1 cellular context compared by ENCODE assay signal in the genomic region with DNA sequence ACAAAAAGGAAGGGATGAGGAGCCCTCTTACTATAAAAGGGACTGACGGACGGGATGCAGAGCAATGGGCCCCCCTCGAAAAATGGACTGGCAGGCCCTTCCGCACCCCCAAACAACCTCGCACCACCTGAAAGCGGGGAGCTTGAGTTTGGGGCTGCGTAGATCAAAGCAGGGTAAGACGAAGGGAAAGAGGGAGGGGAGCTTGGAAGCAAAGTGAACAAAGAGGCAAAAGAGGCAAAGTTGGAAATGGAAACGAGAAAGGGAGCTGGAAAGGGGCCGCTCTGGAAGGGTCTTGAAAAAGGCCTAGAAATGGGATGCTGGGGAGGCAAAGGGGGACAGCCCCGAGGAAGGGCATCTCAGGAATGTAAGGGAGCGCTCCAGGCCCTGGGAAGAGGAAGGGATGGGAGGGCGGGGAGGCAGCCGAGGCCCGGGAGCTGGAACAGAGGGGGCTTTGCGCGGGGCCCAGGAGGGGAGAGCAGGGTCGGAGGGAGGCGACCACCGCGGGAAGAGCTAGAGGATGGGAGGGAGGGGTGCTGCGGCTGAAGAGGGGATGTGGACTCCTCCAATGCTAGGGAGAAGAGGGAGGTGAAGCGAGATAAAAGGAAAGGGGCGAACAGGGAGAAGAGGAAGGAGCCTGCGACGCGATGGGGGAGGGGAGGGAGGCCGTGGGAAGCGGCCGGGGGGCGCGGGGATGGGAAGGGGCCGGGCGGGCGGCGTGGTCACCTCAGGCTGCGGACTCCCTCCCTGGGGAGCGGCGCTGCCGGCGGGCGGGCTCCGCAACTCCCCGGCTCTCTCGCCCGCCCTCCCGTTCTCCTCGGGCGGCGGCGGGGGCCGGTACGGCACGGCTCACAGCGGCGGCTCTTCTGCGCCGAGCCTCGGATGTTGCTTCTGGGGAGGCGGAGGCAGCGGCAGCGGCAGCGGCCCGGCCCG.
TF ChIP-seq lines count a peak whose summit lies in the region.

No MANE protein-coding gene starts in this region.

TF ChIP-seq in HEK293, 187 proteins besides CTCF, POLR2A, EP300 and RAD21 (continued from another document and continues in another):
- TF ChIP-seq, protein P1, sequence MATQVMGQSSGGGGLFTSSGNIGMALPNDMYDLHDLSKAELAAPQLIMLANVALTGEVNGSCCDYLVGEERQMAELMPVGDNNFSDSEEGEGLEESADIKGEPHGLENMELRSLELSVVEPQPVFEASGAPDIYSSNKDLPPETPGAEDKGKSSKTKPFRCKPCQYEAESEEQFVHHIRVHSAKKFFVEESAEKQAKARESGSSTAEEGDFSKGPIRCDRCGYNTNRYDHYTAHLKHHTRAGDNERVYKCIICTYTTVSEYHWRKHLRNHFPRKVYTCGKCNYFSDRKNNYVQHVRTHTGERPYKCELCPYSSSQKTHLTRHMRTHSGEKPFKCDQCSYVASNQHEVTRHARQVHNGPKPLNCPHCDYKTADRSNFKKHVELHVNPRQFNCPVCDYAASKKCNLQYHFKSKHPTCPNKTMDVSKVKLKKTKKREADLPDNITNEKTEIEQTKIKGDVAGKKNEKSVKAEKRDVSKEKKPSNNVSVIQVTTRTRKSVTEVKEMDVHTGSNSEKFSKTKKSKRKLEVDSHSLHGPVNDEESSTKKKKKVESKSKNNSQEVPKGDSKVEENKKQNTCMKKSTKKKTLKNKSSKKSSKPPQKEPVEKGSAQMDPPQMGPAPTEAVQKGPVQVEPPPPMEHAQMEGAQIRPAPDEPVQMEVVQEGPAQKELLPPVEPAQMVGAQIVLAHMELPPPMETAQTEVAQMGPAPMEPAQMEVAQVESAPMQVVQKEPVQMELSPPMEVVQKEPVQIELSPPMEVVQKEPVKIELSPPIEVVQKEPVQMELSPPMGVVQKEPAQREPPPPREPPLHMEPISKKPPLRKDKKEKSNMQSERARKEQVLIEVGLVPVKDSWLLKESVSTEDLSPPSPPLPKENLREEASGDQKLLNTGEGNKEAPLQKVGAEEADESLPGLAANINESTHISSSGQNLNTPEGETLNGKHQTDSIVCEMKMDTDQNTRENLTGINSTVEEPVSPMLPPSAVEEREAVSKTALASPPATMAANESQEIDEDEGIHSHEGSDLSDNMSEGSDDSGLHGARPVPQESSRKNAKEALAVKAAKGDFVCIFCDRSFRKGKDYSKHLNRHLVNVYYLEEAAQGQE (tag by site-specific recombination; IDR thresholded peaks at IDR 0.05), result no peak
- TF ChIP-seq ZNF654 (tag by site-specific recombination; IDR thresholded peaks at IDR 0.05; ENCODE audit: low read depth) (no peak), SCRT1 (tag by site-specific recombination; IDR thresholded peaks at IDR 0.05; ENCODE audit: borderline replicate concordance) (no peak), ZNF560 (tag by site-specific recombination; IDR thresholded peaks at IDR 0.05; ENCODE audit: borderline replicate concordance) (no peak), SP3 (tag by site-specific recombination; IDR thresholded peaks at IDR 0.05) (0 out of 2 replicates have a peak, but pooled peaks have one; percentile 21), ZNF518A (tag by site-specific recombination; conservative IDR thresholded peaks at IDR 0.05; ENCODE audit: low read depth) (no peak), ZNF341 (tag by site-specific recombination; IDR thresholded peaks at IDR 0.05; ENCODE audit: low read depth) (peak; percentile 100), ZNF2 (tag by site-specific recombination; IDR thresholded peaks at IDR 0.05) (no peak), KLF8 (tag by site-specific recombination; IDR thresholded peaks at IDR 0.05) (peak; percentile 61), BCL11B (tag by site-specific recombination; IDR thresholded peaks at IDR 0.05; ENCODE audit: low read depth) (no peak), IKZF3 (tag by site-specific recombination; IDR thresholded peaks at IDR 0.05) (peak; percentile 79), ZNF600 (tag by site-specific recombination; IDR thresholded peaks at IDR 0.05) (0 out of 2 replicates have a peak, but pooled peaks have one; percentile 8), KLF1 (tag by site-specific recombination; IDR thresholded peaks at IDR 0.05) (peak; percentile 46; the same call in 1 of the 2 replicates), ZBTB8A (tag by site-specific recombination; IDR thresholded peaks at IDR 0.05) (0 out of 2 replicates have a peak, but pooled peaks have one; percentile 5), PRDM6 (tag by site-specific recombination; IDR thresholded peaks at IDR 0.05) (no peak), ZNF707 (tag by site-specific recombination; IDR thresholded peaks at IDR 0.05) (no peak), ZEB2 (tag by site-specific recombination; IDR thresholded peaks at IDR 0.05) (0 out of 2 replicates have a peak, but pooled peaks have one; percentile 16), ZNF433 (tag by site-specific recombination; IDR thresholded peaks at IDR 0.05; ENCODE audit: low read depth) (no peak), ZSCAN30 (tag by site-specific recombination; IDR thresholded peaks at IDR 0.05) (peak; percentile 9; the same call in 1 of the 2 replicates), ZNF544 (tag by site-specific recombination; IDR thresholded peaks at IDR 0.05) (no peak), KLF7 (tag by site-specific recombination; IDR thresholded peaks at IDR 0.05; ENCODE audit: borderline replicate concordance) (0 out of 2 replicates have a peak, but pooled peaks have one; percentile 35), KLF17 (tag by site-specific recombination; IDR thresholded peaks at IDR 0.05) (peak; percentile 85), MEIS1 (CRISPR knock-in tag; IDR thresholded peaks at IDR 0.05; ENCODE audit: borderline replicate concordance) (no peak), SP7 (tag by site-specific recombination; IDR thresholded peaks at IDR 0.05) (no peak), HIC1 (tag by site-specific recombination; IDR thresholded peaks at IDR 0.05) (no peak), ZBTB20 (tag by site-specific recombination; IDR thresholded peaks at IDR 0.05) (peak; percentile 83), ZFP69B (tag by site-specific recombination; IDR thresholded peaks at IDR 0.05) (no peak), ZBTB7A (tag by site-specific recombination; IDR thresholded peaks at IDR 0.05; ENCODE audit: low read depth) (no peak), TSHZ1 (tag by site-specific recombination; IDR thresholded peaks at IDR 0.05; ENCODE audit: borderline replicate concordance) (no peak), ZBTB17 (tag by site-specific recombination; IDR thresholded peaks at IDR 0.05) (no peak), ZNF155 (tag by site-specific recombination; IDR thresholded peaks at IDR 0.05) (no peak), ZNF777 (tag by site-specific recombination; IDR thresholded peaks at IDR 0.05; ENCODE audit: borderline replicate concordance) (no peak), ZNF423 (tag by site-specific recombination; IDR thresholded peaks at IDR 0.05) (no peak), ZNF514 (tag by site-specific recombination; IDR thresholded peaks at IDR 0.05) (no peak), ZNF133 (tag by site-specific recombination; IDR thresholded peaks at IDR 0.05) (no peak), HOXA7 (CRISPR knock-in tag; IDR thresholded peaks at IDR 0.05; ENCODE audit: borderline replicate concordance) (no peak)
- TF ChIP-seq, protein P2, sequence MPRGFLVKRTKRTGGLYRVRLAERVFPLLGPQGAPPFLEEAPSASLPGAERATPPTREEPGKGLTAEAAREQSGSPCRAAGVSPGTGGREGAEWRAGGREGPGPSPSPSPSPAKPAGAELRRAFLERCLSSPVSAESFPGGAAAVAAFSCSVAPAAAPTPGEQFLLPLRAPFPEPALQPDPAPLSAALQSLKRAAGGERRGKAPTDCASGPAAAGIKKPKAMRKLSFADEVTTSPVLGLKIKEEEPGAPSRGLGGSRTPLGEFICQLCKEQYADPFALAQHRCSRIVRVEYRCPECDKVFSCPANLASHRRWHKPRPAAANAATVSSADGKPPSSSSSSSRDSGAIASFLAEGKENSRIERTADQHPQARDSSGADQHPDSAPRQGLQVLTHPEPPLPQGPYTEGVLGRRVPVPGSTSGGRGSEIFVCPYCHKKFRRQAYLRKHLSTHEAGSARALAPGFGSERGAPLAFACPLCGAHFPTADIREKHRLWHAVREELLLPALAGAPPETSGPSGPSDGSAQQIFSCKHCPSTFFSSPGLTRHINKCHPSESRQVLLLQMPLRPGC (tag by site-specific recombination; IDR thresholded peaks at IDR 0.05), result no peak
